ENCODE assay signal across 8 cellular contexts in genomic region chr12:55736780-55737580, GRCh38. TPM values are rescaled to one million over a fixed set of nuclear protein-coding genes. Genes with fewer than 3 reads are reported as not detected.
DNase-seq lines count a peak whose midpoint lies in the region; ATAC-seq and TF ChIP-seq lines count a peak whose summit lies in the region.

No MANE protein-coding gene starts in this region.

- peak; percentile 36 for ATAC-seq in HG03442 (IDR thresholded peaks at IDR 0.05; ENCODE audit: unreplicated experiment)

- no peak for TF ChIP-seq POLR2A in tibial nerve (IDR thresholded peaks at IDR 0.05)

- peak in 1 of 2 donors; percentile 21 for TF ChIP-seq EP300 in tibial nerve (IDR thresholded peaks at IDR 0.05)

- H3K4me3 ChIP-seq in tibial nerve: no peak overlapping the region

- peaks cover 0 to 29% (median 14%) of the 10 kb centered on the region in 4 donors for H3K4me1 ChIP-seq in tibial nerve

- no peaks in the 10 kb centered on the region for H3K9me3 ChIP-seq in tibial nerve

- peak; percentile 54 to 78 (median 77) for TF ChIP-seq CTCF in tibial nerve (IDR thresholded peaks at IDR 0.05)

- 25 to 29% methylated on average over 6 of the region's 6 CpGs for WGBS in tibial nerve, 2 donors

- no peaks in the 10 kb centered on the region for H3K36me3 ChIP-seq in tibial nerve

- peak overlapping the region; percentile 67 to 93 (median 84) for H3K27ac ChIP-seq in tibial nerve

- DNase-seq in GDM1 (lab: John Stamatoyannopoulos, UW) (peak; percentile 47), NCI-H69 (lab: John Stamatoyannopoulos, UW) (peak; percentile 96), fibroblast of gingiva (ENCODE audit: low read depth) (peak; percentile 65), myocyte (ENCODE audit: low read depth) (peak; percentile 84), tibial nerve (ENCODE audit: low spot score in 2 of 2) (peak in 1 of 2 donors; percentile 66), amniotic stem cell (lab: John Stamatoyannopoulos, UW) (no peak)
- peak; percentile 60 for DNase-seq in activated CD8-positive, alpha-beta memory T cell treated with anti-CD3 and anti-CD28 coated beads, Interleukin-2, amount 50 U/mL, for 4 hours

- no peaks in the 10 kb centered on the region for H3K27me3 ChIP-seq in tibial nerve

RNA-seq across cellular contexts. Expression of gene GDF11, which starts 5.9 kb away (rescaled TPM):
- total RNA-seq in myocyte: 6.2 and 6.6 TPM in 2 replicates
- 14.3 TPM for polyA plus RNA-seq in myocyte (2012)
- 1 to 10 TPM; 1.8 to 5.7 (median 4.0) TPM for total RNA-seq in tibial nerve

RNA-seq across cellular contexts. Expression of gene CD63, which starts 8.2 kb away (rescaled TPM):
- total RNA-seq in myocyte: 2,565 and 2,632 TPM in 2 replicates
- polyA plus RNA-seq in myocyte (2012): 2,293 TPM
- total RNA-seq in tibial nerve: 100 to 1,000 TPM; 478 to 624 (median 544) TPM

RNA-seq across cellular contexts. Expression of gene RDH5, which starts 16.8 kb away (rescaled TPM):
- total RNA-seq in myocyte (457 and 673 TPM in 2 replicates), tibial nerve (10 to 100 TPM; 28.0 to 54.6 (median 38.4) TPM)
- 71.1 TPM for polyA plus RNA-seq in myocyte (2012)

RNA-seq across cellular contexts. Expression of gene BLOC1S1, which starts 21.1 kb away (rescaled TPM):
- total RNA-seq in myocyte: 104 and 106 TPM in 2 replicates
- 242 TPM for polyA plus RNA-seq in myocyte (2012)
- total RNA-seq in tibial nerve: 100 to 1,000 TPM; 212 to 322 (median 264) TPM

RNA-seq across cellular contexts. Expression of gene ITGA7, which starts 29.3 kb away (rescaled TPM):
- 1,498 and 1,557 TPM in 2 replicates for total RNA-seq in myocyte
- 430 TPM for polyA plus RNA-seq in myocyte (2012)
- 100 to 1,000 TPM; 118 to 192 (median 146) TPM for total RNA-seq in tibial nerve
